22 cellular contexts compared by ENCODE assay signal in the genomic region with DNA sequence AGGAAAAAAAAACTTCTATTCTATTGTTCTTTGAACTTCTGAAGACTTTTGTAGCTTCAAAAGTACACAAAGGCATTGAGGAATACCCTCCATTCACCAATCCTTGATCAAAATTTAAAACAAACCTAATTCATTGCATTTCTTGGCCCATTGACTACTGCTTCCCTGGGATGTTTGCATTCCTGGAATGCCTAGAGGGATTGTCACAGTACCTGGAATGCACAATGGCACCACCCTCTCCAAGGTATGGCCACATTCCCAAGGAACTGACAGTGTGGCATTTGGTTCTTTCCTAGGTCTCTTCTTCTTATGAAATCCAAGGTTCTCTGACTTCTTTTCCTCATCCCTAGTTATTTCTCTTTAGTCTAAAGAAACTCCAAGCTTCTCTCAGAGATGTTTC.
DNase-seq lines count a peak whose midpoint lies in the region; ATAC-seq, FAIRE-seq and TF ChIP-seq lines count a peak whose summit lies in the region.
"Had no signal": no experiment of that assay in that cellular context is flagged by ENCODE, and none has a peak within 500 bp of the region (broad histone marks: within the 10 kb centered on the region; RNA-seq: fewer than 3 reads in every experiment).

No MANE protein-coding gene starts in this region.

- FAIRE-seq in urothelium cell line (lab: Jason Lieb, UNC), result no peak
- FAIRE-seq: small intestine had no signal

- H3K27me3 ChIP-seq in SJSA1 (replicated peaks) (no peaks in the 10 kb centered on the region), iPS DF 6.9 (ENCODE audit: control insufficient read depth, insufficient read depth, low read length) (no peaks in the 10 kb centered on the region), gastroesophageal sphincter (no peaks in the 10 kb centered on the region)

- no peak for ATAC-seq in gastroesophageal sphincter
- ATAC-seq: activated CD8-positive, alpha-beta memory T cell treated with anti-CD3 and anti-CD28 coated beads, Interleukin-2, amount 10 ng/mL, durations not matched to agents 7 days and 5 days; effector memory CD8-positive, alpha-beta T cell; mucosa of descending colon; T-cell had no signal

- H3K36me3 ChIP-seq in SJSA1 (no peaks in the 10 kb centered on the region), iPS DF 6.9 (ENCODE audit: control insufficient read depth, insufficient read depth, low read length) (no peaks in the 10 kb centered on the region), gastroesophageal sphincter (no peaks in the 10 kb centered on the region)
- H3K36me3 ChIP-seq: WERI-Rb-1 had no signal

- no peak overlapping the region for H3K4me3 ChIP-seq in SJSA1
- H3K4me3 ChIP-seq in iPS DF 6.9 (ENCODE audit: low read length), result no peak overlapping the region
- H3K4me3 ChIP-seq in gastroesophageal sphincter, result no peak overlapping the region
- H3K4me3 ChIP-seq: mucosa of descending colon had no signal

- H3K9me3 ChIP-seq in SJSA1 (replicated peaks) (no peaks in the 10 kb centered on the region), iPS DF 6.9 (ENCODE audit: control insufficient read depth, insufficient read depth, low read length) (no peaks in the 10 kb centered on the region), gastroesophageal sphincter (no peaks in the 10 kb centered on the region)
- H3K9me3 ChIP-seq: mucosa of descending colon had no signal

- no peak for TF ChIP-seq EP300 in gastroesophageal sphincter (IDR thresholded peaks at IDR 0.05)

- DNase-seq in HS-5 (ENCODE audit: low read depth) (peak; percentile 34), SJSA1 (ENCODE audit: low read depth in 1 of 2, low spot score in 2 of 2) (peak; percentile 56 to 57), iPS DF 6.9 (ENCODE audit: low read depth, low spot score) (peak; percentile 68), urothelium cell line (ENCODE audit: low spot score) (peak; percentile 72), SKM-1 (lab: John Stamatoyannopoulos, UW; ENCODE audit: unreplicated experiment) (no peak), GM19238 (ENCODE audit: insufficient read length, low spot score) (no peak)
- DNase-seq: activated CD8-positive, alpha-beta memory T cell treated with anti-CD3 and anti-CD28 coated beads, Interleukin-2, amount 10 ng/mL, durations not matched to agents 7 days and 5 days; activated naive CD4-positive, alpha-beta T cell treated with anti-CD3 and anti-CD28 coated beads for 36 hours; caudate nucleus; CD4-positive, CD25-positive, alpha-beta regulatory T cell; effector memory CD8-positive, alpha-beta T cell; foreskin fibroblast; immature natural killer cell; mucosa of descending colon; NCI-H2029; NCI-H526 treated with DMSO at 0.1 percent for 48 hours; small intestine; stimulated activated naive CD4-positive, alpha-beta T cell treated with Interleukin-2 at 50 U/mL for 16 hours; T-cell; WERI-Rb-1 had no signal

- H3K4me1 ChIP-seq in SJSA1 (replicated peaks), result peaks cover 15% of the 10 kb centered on the region
- peaks cover 2% of the 10 kb centered on the region; the same call in 1 of the 2 replicates for H3K4me1 ChIP-seq in iPS DF 6.9 (ENCODE audit: control insufficient read depth, insufficient read depth, low read length)
- no peaks in the 10 kb centered on the region for H3K4me1 ChIP-seq in gastroesophageal sphincter

- H3K27ac ChIP-seq in SJSA1 (peak overlapping the region; percentile 79), iPS DF 6.9 (ENCODE audit: low read length) (no peak overlapping the region), gastroesophageal sphincter (no peak overlapping the region)
- H3K27ac ChIP-seq: HL-60, WERI-Rb-1 had no signal

- no peak for TF ChIP-seq POLR2A in gastroesophageal sphincter (IDR thresholded peaks at IDR 0.05)

- no peak for TF ChIP-seq CTCF in gastroesophageal sphincter (IDR thresholded peaks at IDR 0.05)

Comparison
In these comparisons a context has a peak if more than half of its experiments do, and no peak if none do; other contexts are left out.
1. DNase-seq: peak in HS-5 (single experiment), SJSA1 (2 of 2), iPS DF 6.9 (single experiment) and urothelium cell line (single experiment); none in SKM-1 (single experiment) and GM19238 (single experiment).